Comparison of ENCODE assay signal across 1 cellular context in the genomic region with DNA sequence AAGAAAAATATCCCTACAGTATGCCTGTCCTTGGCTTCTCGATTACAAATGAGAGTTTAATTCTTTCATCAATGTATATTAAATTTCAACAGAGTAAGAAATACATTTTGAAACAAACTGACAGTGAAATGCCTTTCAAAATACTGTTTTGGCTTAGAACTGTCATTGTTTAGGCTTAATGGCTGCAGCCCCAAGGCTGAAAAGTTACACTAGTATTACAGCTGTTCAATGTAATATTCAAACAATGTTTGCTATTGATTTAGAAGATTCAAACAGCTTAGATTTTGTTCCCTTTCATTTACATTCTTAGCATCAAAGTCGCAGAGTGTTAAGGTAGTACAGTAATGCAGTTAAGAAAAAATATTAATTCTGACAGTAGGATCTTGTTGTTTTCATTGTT.
TF ChIP-seq lines count a peak whose summit lies in the region.

No MANE protein-coding gene starts in this region.

TF ChIP-seq in WTC11, 78 proteins besides CTCF, POLR2A, EP300 and RAD21 (continued from another document):
- TF ChIP-seq HMGXB4 (CRISPR knock-in tag; IDR thresholded peaks at IDR 0.05) (no peak), FOXK1 (CRISPR knock-in tag; IDR thresholded peaks at IDR 0.05) (no peak), ETV6 (CRISPR knock-in tag; IDR thresholded peaks at IDR 0.05) (no peak), SMAD3 (CRISPR knock-in tag; IDR thresholded peaks at IDR 0.05; ENCODE audit: borderline replicate concordance) (no peak), ZNF317 (CRISPR knock-in tag; IDR thresholded peaks at IDR 0.05; ENCODE audit: borderline replicate concordance, low read depth) (no peak), ZNF138 (CRISPR knock-in tag; conservative IDR thresholded peaks at IDR 0.05) (no peak), TEAD1 (CRISPR knock-in tag; IDR thresholded peaks at IDR 0.05) (no peak), USF1 (CRISPR knock-in tag; IDR thresholded peaks at IDR 0.05) (no peak), MAX (CRISPR knock-in tag; IDR thresholded peaks at IDR 0.05) (no peak), GTF2I (CRISPR knock-in tag; conservative IDR thresholded peaks at IDR 0.05) (no peak)
- TF ChIP-seq, protein P1, sequence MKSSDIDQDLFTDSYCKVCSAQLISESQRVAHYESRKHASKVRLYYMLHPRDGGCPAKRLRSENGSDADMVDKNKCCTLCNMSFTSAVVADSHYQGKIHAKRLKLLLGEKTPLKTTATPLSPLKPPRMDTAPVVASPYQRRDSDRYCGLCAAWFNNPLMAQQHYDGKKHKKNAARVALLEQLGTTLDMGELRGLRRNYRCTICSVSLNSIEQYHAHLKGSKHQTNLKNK (CRISPR knock-in tag; IDR thresholded peaks at IDR 0.05) = no peak
- TF ChIP-seq, protein P2, sequence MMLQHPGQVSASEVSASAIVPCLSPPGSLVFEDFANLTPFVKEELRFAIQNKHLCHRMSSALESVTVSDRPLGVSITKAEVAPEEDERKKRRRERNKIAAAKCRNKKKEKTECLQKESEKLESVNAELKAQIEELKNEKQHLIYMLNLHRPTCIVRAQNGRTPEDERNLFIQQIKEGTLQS (CRISPR knock-in tag; conservative IDR thresholded peaks at IDR 0.05) = no peak
